12 cellular contexts compared by ENCODE assay signal in the genomic region with DNA sequence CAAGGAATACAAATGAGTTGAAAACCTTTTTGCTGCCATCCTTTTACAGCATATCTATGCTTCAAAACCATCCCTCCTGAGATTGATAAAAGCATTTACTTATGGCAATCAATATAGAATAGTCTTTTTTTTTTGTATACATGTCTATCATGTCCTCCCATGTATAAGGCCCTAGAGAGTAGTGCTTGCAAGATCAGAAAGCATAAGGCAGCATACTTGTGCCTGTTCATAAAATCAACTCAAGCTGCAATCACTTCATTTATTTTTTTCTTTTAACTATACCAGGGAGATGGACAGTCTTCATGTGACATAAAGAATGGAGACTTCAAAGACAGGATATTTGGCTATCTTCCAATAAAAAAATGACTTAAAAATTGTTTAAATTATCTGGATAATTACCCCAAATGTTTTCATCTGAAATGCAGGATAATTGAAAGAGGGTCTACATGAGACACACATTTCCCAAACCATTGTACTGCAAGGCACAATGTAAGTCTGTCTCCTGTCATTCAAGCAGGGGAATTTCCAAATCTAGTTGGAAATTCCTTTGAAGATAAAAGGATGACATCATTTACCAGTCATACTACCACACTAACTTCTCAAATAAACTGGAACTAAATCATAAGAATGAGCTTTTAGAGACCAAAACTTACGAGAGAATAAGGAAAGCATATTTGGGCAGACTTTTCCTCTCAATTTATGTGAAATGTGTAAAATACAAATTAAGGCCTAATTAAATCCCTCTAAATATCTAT. TPM values are rescaled to one million over a fixed set of nuclear protein-coding genes. Genes with fewer than 3 reads are reported as not detected.
DNase-seq lines count a peak whose midpoint lies in the region; ATAC-seq and TF ChIP-seq lines count a peak whose summit lies in the region.
"Had no signal": no experiment of that assay in that cellular context is flagged by ENCODE, and none has a peak within 500 bp of the region (broad histone marks: within the 10 kb centered on the region; RNA-seq: fewer than 3 reads in every experiment).

No MANE protein-coding gene starts in this region.

- H3K4me3 ChIP-seq in cardiac fibroblast (replicated peaks in 1 of 2; ENCODE audit: low read depth in 2 of 2, low read length in 2 of 2), result no peak overlapping the region
- no peak overlapping the region for H3K4me3 ChIP-seq in dorsolateral prefrontal cortex
- H3K4me3 ChIP-seq: prostate gland had no signal

- DNase-seq in activated T-cell treated with anti-CD3 and anti-CD28 coated beads, Interleukin-2, amount 50 U/mL, for 24 hours, result no peak
- DNase-seq in activated T-cell treated with anti-CD3 and anti-CD28 coated beads for 4 hours (no peak), cardiac fibroblast (ENCODE audit: low read depth in 2 of 2) (peak; percentile 62 to 84), dorsolateral prefrontal cortex (no peak), DMS114 treated with DMSO at 0.1 percent for 48 hours (lab: John Stamatoyannopoulos, UW; ENCODE audit: unreplicated experiment) (no peak), NCI-H774 (lab: John Stamatoyannopoulos, UW) (no peak)
- DNase-seq in stimulated activated naive B cell treated with anti-CD40 and anti-IgM and Interleukin-4, amounts not matched to agents 10 μg/mL and 1 μg/mL and 100 μg/mL, for 72 hours, result no peak
- DNase-seq: AML-193, glutamatergic neuron had no signal

- H3K36me3 Mint-ChIP-seq in activated T-cell treated with anti-CD3 and anti-CD28 coated beads, Interleukin-2, amount 50 U/mL, for 24 hours (ENCODE audit: low read depth), result peaks cover 76% of the 10 kb centered on the region
- peaks cover 0 to 2% of the 10 kb centered on the region in 2 donors for H3K36me3 Mint-ChIP-seq in stimulated activated naive B cell treated with anti-CD40 and anti-IgM and Interleukin-4, amounts not matched to agents 10 μg/mL and 1 μg/mL and 100 μg/mL, for 72 hours
- H3K36me3 Mint-ChIP-seq: IgD-negative memory B cell had no signal

- no peak for TF ChIP-seq CTCF in cardiac fibroblast (IDR thresholded peaks at IDR 0.05; ENCODE audit: low read depth, low read length)
- TF ChIP-seq CTCF in dorsolateral prefrontal cortex (IDR thresholded peaks at IDR 0.05 in 54 of 56, conservative IDR thresholded peaks at IDR 0.05 in 2 of 56; ENCODE audit: low read depth in 1 of 56, partially characterized antibody in 56 of 56), result no peak

- H3K9me3 Mint-ChIP-seq in activated T-cell treated with anti-CD3 and anti-CD28 coated beads, Interleukin-2, amount 50 U/mL, for 24 hours, result no peaks in the 10 kb centered on the region
- no peaks in the 10 kb centered on the region for H3K9me3 Mint-ChIP-seq in stimulated activated naive B cell treated with anti-CD40 and anti-IgM and Interleukin-4, amounts not matched to agents 10 μg/mL and 1 μg/mL and 100 μg/mL, for 72 hours

- H3K27ac ChIP-seq in dorsolateral prefrontal cortex, result peak overlapping the region in 4 of 59 donors; percentile 5 to 37 (median 22)
- H3K27ac ChIP-seq: prostate gland had no signal

- H3K27me3 Mint-ChIP-seq in activated T-cell treated with anti-CD3 and anti-CD28 coated beads, Interleukin-2, amount 50 U/mL, for 24 hours, result no peaks in the 10 kb centered on the region
- no peaks in the 10 kb centered on the region for H3K27me3 Mint-ChIP-seq in stimulated activated naive B cell treated with anti-CD40 and anti-IgM and Interleukin-4, amounts not matched to agents 10 μg/mL and 1 μg/mL and 100 μg/mL, for 72 hours
- H3K27me3 Mint-ChIP-seq: IgD-negative memory B cell had no signal

- H3K4me1 Mint-ChIP-seq in activated T-cell treated with anti-CD3 and anti-CD28 coated beads, Interleukin-2, amount 50 U/mL, for 24 hours (ENCODE audit: low read depth), result peaks cover 48% of the 10 kb centered on the region
- peaks cover 4 to 15% of the 10 kb centered on the region in 2 donors for H3K4me1 Mint-ChIP-seq in stimulated activated naive B cell treated with anti-CD40 and anti-IgM and Interleukin-4, amounts not matched to agents 10 μg/mL and 1 μg/mL and 100 μg/mL, for 72 hours
- H3K4me1 Mint-ChIP-seq: IgD-negative memory B cell had no signal

- ATAC-seq in HG03442 (IDR thresholded peaks at IDR 0.05; ENCODE audit: unreplicated experiment), result peak; percentile 72
- ATAC-seq in stimulated activated naive B cell treated with anti-CD40 and anti-IgM and Interleukin-4, amounts not matched to agents 10 μg/mL and 1 μg/mL and 100 μg/mL, for 72 hours (replicated peaks), result peak; percentile 71 to 90

- no peaks in the 10 kb centered on the region for H3K27me3 ChIP-seq in dorsolateral prefrontal cortex

- H3K27ac Mint-ChIP-seq in activated T-cell treated with anti-CD3 and anti-CD28 coated beads, Interleukin-2, amount 50 U/mL, for 24 hours, result peak overlapping the region; percentile 86
- peak overlapping the region; percentile 89 for H3K27ac Mint-ChIP-seq in stimulated activated naive B cell treated with anti-CD40 and anti-IgM and Interleukin-4, amounts not matched to agents 10 μg/mL and 1 μg/mL and 100 μg/mL, for 72 hours
- H3K27ac Mint-ChIP-seq: IgD-negative memory B cell had no signal

- H3K4me3 Mint-ChIP-seq in activated T-cell treated with anti-CD3 and anti-CD28 coated beads, Interleukin-2, amount 50 U/mL, for 24 hours, result peak overlapping the region; percentile 27
- no peak overlapping the region for H3K4me3 Mint-ChIP-seq in stimulated activated naive B cell treated with anti-CD40 and anti-IgM and Interleukin-4, amounts not matched to agents 10 μg/mL and 1 μg/mL and 100 μg/mL, for 72 hours
- H3K4me3 Mint-ChIP-seq: IgD-negative memory B cell had no signal

- intact Hi-C loops in dorsolateral prefrontal cortex (cut with DNase I), result no loop called here

RNA-seq across cellular contexts. Expression of gene LRRN3, which starts 22.5 kb away (rescaled TPM):
- 10 to 100 TPM; 12.6 to 47.0 (median 31.6) TPM for total RNA-seq in dorsolateral prefrontal cortex

Comparison
In these comparisons a context has a peak if more than half of its experiments do, and no peak if none do; other contexts are left out.
1. DNase-seq: peak in cardiac fibroblast (2 of 2); none in activated T-cell treated with anti-CD3 and anti-CD28 coated beads, Interleukin-2, amount 50 U/mL, for 24 hours (single experiment), activated T-cell treated with anti-CD3 and anti-CD28 coated beads for 4 hours (single experiment), stimulated activated naive B cell treated with anti-CD40 and anti-IgM and Interleukin-4, amounts not matched to agents 10 μg/mL and 1 μg/mL and 100 μg/mL, for 72 hours (single experiment), dorsolateral prefrontal cortex (0 of 10), DMS114 treated with DMSO at 0.1 percent for 48 hours (single experiment) and NCI-H774 (single experiment).